Comparison of ENCODE assay signal across 31 cellular contexts in genomic region chr22:27846248-27846760, GRCh38.
"Had no signal": no experiment of that assay in that cellular context is flagged by ENCODE, and none has a peak within 500 bp of the region (broad histone marks: within the 10 kb centered on the region; RNA-seq: fewer than 3 reads in every experiment).

No MANE protein-coding gene starts in this region.

- H3K4me1 Mint-ChIP-seq: activated naive CD4-positive, alpha-beta T cell treated with anti-CD3 and anti-CD28 coated beads, Interleukin-2, amount 50 U/mL, for 24 hours; activated naive CD8-positive, alpha-beta T cell treated with anti-CD3 and anti-CD28 coated beads, Interleukin-2, amount 50 U/mL, for 24 hours; memory B cell; stimulated activated memory B cell treated with anti-CD40 and anti-IgM and Interleukin-4, amounts not matched to agents 10 μg/mL and 1 μg/mL and 100 μg/mL, for 72 hours had no signal

- H3K4me3 ChIP-seq: breast epithelium, colonic mucosa, gastroesophageal sphincter, hepatocyte, pancreas, prostate gland, smooth muscle cell had no signal

- FAIRE-seq: pancreas had no signal

- H3K9me3 ChIP-seq: breast epithelium, colonic mucosa, gastroesophageal sphincter, pancreas, prostate gland had no signal

- H3K27ac Mint-ChIP-seq: activated CD4-positive, alpha-beta T cell treated with anti-CD3 and anti-CD28 coated beads for 36 hours; activated naive CD4-positive, alpha-beta T cell treated with anti-CD3 and anti-CD28 coated beads, Interleukin-2, amount 50 U/mL, for 24 hours; activated naive CD8-positive, alpha-beta T cell treated with anti-CD3 and anti-CD28 coated beads, Interleukin-2, amount 50 U/mL, for 24 hours; activated T-cell treated with anti-CD3 and anti-CD28 coated beads, Interleukin-2, amount 50 U/mL, for 24 hours; memory B cell; stimulated activated memory B cell treated with anti-CD40 and anti-IgM and Interleukin-4, amounts not matched to agents 10 μg/mL and 1 μg/mL and 100 μg/mL, for 72 hours; stimulated activated naive CD8-positive, alpha-beta T cell treated with anti-CD3 and anti-CD28 coated beads, Interleukin-15, amount 100 ng/mL, for 72 hours; T-helper 2 cell treated with Interferon-gamma antibody and Interleukin-4, amounts not matched to agents 5 μg/mL and 100 μg/mL, for 36 hours had no signal

- H3K27me3 ChIP-seq: breast epithelium, colonic mucosa, gastroesophageal sphincter, hepatocyte, pancreas had no signal

- DNase-seq: activated CD4-positive, alpha-beta T cell treated with anti-CD3 and anti-CD28 coated beads for 36 hours; activated CD4-positive, CD25-positive, alpha-beta regulatory T cell; activated CD8-positive, alpha-beta memory T cell treated with anti-CD3 and anti-CD28 coated beads, Interleukin-2, amount 50 U/mL, for 4 hours; activated gamma-delta T cell; activated naive CD8-positive, alpha-beta T cell treated with anti-CD3 and anti-CD28 coated beads, Interleukin-2, amount 50 U/mL, for 24 hours; activated T-cell treated with anti-CD3 and anti-CD28 coated beads, Interleukin-2, amount 50 U/mL, for 24 hours; amygdala; colonic mucosa; effector CD8-positive, alpha-beta T cell; erythroblast; islet precursor cell; left cardiac atrium; naive thymus-derived CD8-positive, alpha-beta T cell; pancreas; retina; stimulated activated CD4-positive, alpha-beta T cell treated with anti-CD3 and anti-CD28 coated beads, Interleukin-1b, Interleukin-23, amount 100 ng/mL, for 48 hours; stimulated activated CD4-positive, alpha-beta T cell treated with anti-CD3 and anti-CD28 coated beads, Interleukin-4, amount 100 ng/mL, for 4 hours; stimulated activated naive CD8-positive, alpha-beta T cell treated with anti-CD3 and anti-CD28 coated beads, Interleukin-15, amount 100 ng/mL, for 72 hours; substantia nigra; T-helper 1 cell had no signal

- H3K4me3 Mint-ChIP-seq: activated CD4-positive, alpha-beta T cell treated with anti-CD3 and anti-CD28 coated beads for 36 hours; activated naive CD4-positive, alpha-beta T cell treated with anti-CD3 and anti-CD28 coated beads, Interleukin-2, amount 50 U/mL, for 24 hours; activated naive CD8-positive, alpha-beta T cell treated with anti-CD3 and anti-CD28 coated beads, Interleukin-2, amount 50 U/mL, for 24 hours; activated T-cell treated with anti-CD3 and anti-CD28 coated beads, Interleukin-2, amount 50 U/mL, for 24 hours; central memory CD8-positive, alpha-beta T cell; memory B cell; naive thymus-derived CD8-positive, alpha-beta T cell; stimulated activated memory B cell treated with anti-CD40 and anti-IgM and Interleukin-4, amounts not matched to agents 10 μg/mL and 1 μg/mL and 100 μg/mL, for 72 hours; stimulated activated naive CD8-positive, alpha-beta T cell treated with anti-CD3 and anti-CD28 coated beads, Interleukin-15, amount 100 ng/mL, for 72 hours; T-helper 2 cell treated with Interferon-gamma antibody and Interleukin-4, amounts not matched to agents 5 μg/mL and 100 μg/mL, for 36 hours had no signal

- H3K9me3 Mint-ChIP-seq: activated naive CD4-positive, alpha-beta T cell treated with anti-CD3 and anti-CD28 coated beads, Interleukin-2, amount 50 U/mL, for 24 hours; activated naive CD8-positive, alpha-beta T cell treated with anti-CD3 and anti-CD28 coated beads, Interleukin-2, amount 50 U/mL, for 24 hours; activated T-cell treated with anti-CD3 and anti-CD28 coated beads, Interleukin-2, amount 50 U/mL, for 24 hours; central memory CD8-positive, alpha-beta T cell; memory B cell; naive thymus-derived CD8-positive, alpha-beta T cell; stimulated activated memory B cell treated with anti-CD40 and anti-IgM and Interleukin-4, amounts not matched to agents 10 μg/mL and 1 μg/mL and 100 μg/mL, for 72 hours; stimulated activated naive CD8-positive, alpha-beta T cell treated with anti-CD3 and anti-CD28 coated beads, Interleukin-15, amount 100 ng/mL, for 72 hours; T-helper 2 cell treated with Interferon-gamma antibody and Interleukin-4, amounts not matched to agents 5 μg/mL and 100 μg/mL, for 36 hours; type B pancreatic cell had no signal

- H3K27me3 Mint-ChIP-seq: activated CD4-positive, alpha-beta T cell treated with anti-CD3 and anti-CD28 coated beads for 36 hours; activated naive CD4-positive, alpha-beta T cell treated with anti-CD3 and anti-CD28 coated beads, Interleukin-2, amount 50 U/mL, for 24 hours; activated naive CD8-positive, alpha-beta T cell treated with anti-CD3 and anti-CD28 coated beads, Interleukin-2, amount 50 U/mL, for 24 hours; activated T-cell treated with anti-CD3 and anti-CD28 coated beads, Interleukin-2, amount 50 U/mL, for 24 hours; central memory CD8-positive, alpha-beta T cell; memory B cell; naive thymus-derived CD8-positive, alpha-beta T cell; stimulated activated memory B cell treated with anti-CD40 and anti-IgM and Interleukin-4, amounts not matched to agents 10 μg/mL and 1 μg/mL and 100 μg/mL, for 72 hours; stimulated activated naive CD8-positive, alpha-beta T cell treated with anti-CD3 and anti-CD28 coated beads, Interleukin-15, amount 100 ng/mL, for 72 hours; type B pancreatic cell had no signal

- H3K27ac ChIP-seq: breast epithelium, colonic mucosa, hepatocyte, pancreas, prostate gland had no signal

- H3K4me1 ChIP-seq: colonic mucosa had no signal

- H3K36me3 ChIP-seq: breast epithelium, colonic mucosa, prostate gland had no signal

- ATAC-seq: activated CD4-positive, alpha-beta T cell treated with anti-CD3 and anti-CD28 coated beads for 36 hours; activated naive CD8-positive, alpha-beta T cell treated with anti-CD3 and anti-CD28 coated beads, Interleukin-2, amount 50 U/mL, for 24 hours; gastroesophageal sphincter; naive thymus-derived CD8-positive, alpha-beta T cell; pancreas; stimulated activated memory B cell treated with anti-CD40 and anti-IgM and Interleukin-4, amounts not matched to agents 10 μg/mL and 1 μg/mL and 100 μg/mL, for 72 hours; stimulated activated naive CD8-positive, alpha-beta T cell treated with anti-CD3 and anti-CD28 coated beads, Interleukin-15, amount 100 ng/mL, for 72 hours had no signal
